In genomic region chr1:153697873-153698647, GRCh38 we compare ENCODE assay signal across 8 cellular contexts. TPM values are rescaled to one million over a fixed set of nuclear protein-coding genes. Genes with fewer than 3 reads are reported as not detected.
A peak's percentile ranks its signal among the peaks of the same experiment; 100 is the strongest.
DNase-seq lines count a peak whose midpoint lies in the region; ATAC-seq and TF ChIP-seq lines count a peak whose summit lies in the region.

No MANE protein-coding gene starts in this region.

- H3K4me3 ChIP-seq in HAP-1, result no peak overlapping the region
- H3K4me3 ChIP-seq in colonic mucosa, result no peak overlapping the region
- H3K4me3 ChIP-seq in smooth muscle cell, result no peak overlapping the region

- no peaks in the 10 kb centered on the region for H3F3A ChIP-seq in smooth muscle cell (ENCODE audit: low read depth)

- no peaks in the 10 kb centered on the region for H4K20me1 ChIP-seq in smooth muscle cell (ENCODE audit: low read depth)

- H3K79me2 ChIP-seq in smooth muscle cell (ENCODE audit: low read depth), result no peaks in the 10 kb centered on the region

- H3K9me3 ChIP-seq in HAP-1 (no peaks in the 10 kb centered on the region), colonic mucosa (no peaks in the 10 kb centered on the region), smooth muscle cell (replicated peaks; ENCODE audit: low read depth) (no peaks in the 10 kb centered on the region)

- H3K4me1 ChIP-seq in HAP-1 (peaks cover 19% of the 10 kb centered on the region), colonic mucosa (no peaks in the 10 kb centered on the region), smooth muscle cell (ENCODE audit: low read depth) (peaks cover 13% of the 10 kb centered on the region)

- no peak for TF ChIP-seq CTCF in colonic mucosa (IDR thresholded peaks at IDR 0.05)
- no peak for TF ChIP-seq CTCF in smooth muscle cell (IDR thresholded peaks at IDR 0.05; ENCODE audit: borderline replicate concordance, insufficient read depth, poor library complexity, severe bottlenecking)

- H3K9ac ChIP-seq in colonic mucosa (ENCODE audit: low read depth in 2 of 2, low read length in 2 of 2) (no peak overlapping the region), smooth muscle cell (ENCODE audit: low read depth) (no peak overlapping the region)

- H3K36me3 ChIP-seq in HAP-1 (replicated peaks) (no peaks in the 10 kb centered on the region), colonic mucosa (no peaks in the 10 kb centered on the region), smooth muscle cell (ENCODE audit: low read depth) (no peaks in the 10 kb centered on the region)

- H3K4me2 ChIP-seq in smooth muscle cell, result no peak overlapping the region

- no peak overlapping the region for H3K27ac ChIP-seq in colonic mucosa
- H3K27ac ChIP-seq in smooth muscle cell (ENCODE audit: low read depth), result no peak overlapping the region

- no peak for ATAC-seq in GM18858 (IDR thresholded peaks at IDR 0.05; ENCODE audit: unreplicated experiment)

- intact Hi-C loops in colonic mucosa (cut with DNase I), result no loop called here

- WGBS in smooth muscle cell (ENCODE audit: low lambda C conversion rate), result 47% methylated on average over 26 of the region's 26 CpGs

- peak overlapping the region; percentile 91 for H2AFZ ChIP-seq in smooth muscle cell (ENCODE audit: low read depth)

- DNase-seq in HAP-1 (ENCODE audit: low spot score in 2 of 2), result peak; percentile 54 to 75
- peak; percentile 34 for DNase-seq in colonic mucosa
- peak; percentile 86 for DNase-seq in left kidney (ENCODE audit: low read depth, low spot score)
- DNase-seq in smooth muscle cell (lab: John Stamatoyannopoulos, UW; ENCODE audit: unreplicated experiment), result no peak
- no peak for DNase-seq in NCI-H2107 (lab: John Stamatoyannopoulos, UW)
- no peak for DNase-seq in NCI-H2081 treated with DMSO at 0.1 percent for 48 hours (lab: John Stamatoyannopoulos, UW)
- no peak for DNase-seq in NCI-H1694 treated with DMSO at 0.1 percent for 48 hours (lab: John Stamatoyannopoulos, UW)

- in situ Hi-C loops in HAP-1 (cut with MboI; ENCODE audit: low sequenced_read_pairs), result no loop called here

- H3K27me3 ChIP-seq in HAP-1 (ENCODE audit: low read depth) (no peaks in the 10 kb centered on the region), colonic mucosa (no peaks in the 10 kb centered on the region), smooth muscle cell (ENCODE audit: low read depth) (no peaks in the 10 kb centered on the region)

RNA-seq across cellular contexts. Expression of gene NPR1, which starts 19.6 kb away (rescaled TPM):
- total RNA-seq in colonic mucosa (1 to 10 TPM; 2.3 to 3.6 TPM), smooth muscle cell (0.09 and 0.54 TPM in 2 replicates)
- polyA plus RNA-seq in smooth muscle cell, result 0.24 and 0.40 TPM in 2 replicates

RNA-seq across cellular contexts. Expression of gene ILF2, which starts 27.3 kb away (rescaled TPM):
- total RNA-seq in colonic mucosa (100 to 1,000 TPM; 105 to 171 TPM), smooth muscle cell (201 and 206 TPM in 2 replicates)
- polyA plus RNA-seq in smooth muscle cell, result 194 and 241 TPM in 2 replicates

RNA-seq across cellular contexts. Expression of gene INTS3, which starts 29.8 kb away (rescaled TPM):
- total RNA-seq in colonic mucosa (10 to 100 TPM; 25.5 to 53.1 TPM), smooth muscle cell (33.6 and 34.8 TPM in 2 replicates)
- polyA plus RNA-seq in smooth muscle cell, result 22.3 and 27.6 TPM in 2 replicates

RNA-seq across cellular contexts. Expression of gene SNAPIN, which starts 39.6 kb away (rescaled TPM):
- total RNA-seq in colonic mucosa (10 to 100 TPM; 29.3 to 33.0 TPM), smooth muscle cell (37.6 and 65.5 TPM in 2 replicates)
- 48.1 and 52.0 TPM in 2 replicates for polyA plus RNA-seq in smooth muscle cell

Comparison
In these comparisons a context has a peak if more than half of its experiments do, and no peak if none do; other contexts are left out.
1. DNase-seq: peak in HAP-1 (2 of 2), colonic mucosa (single experiment) and left kidney (single experiment); none in smooth muscle cell (single experiment), NCI-H2107 (single experiment), NCI-H2081 treated with DMSO at 0.1 percent for 48 hours (single experiment) and NCI-H1694 treated with DMSO at 0.1 percent for 48 hours (single experiment).